Comparison of ENCODE assay signal across 9 cellular contexts in the genomic region with DNA sequence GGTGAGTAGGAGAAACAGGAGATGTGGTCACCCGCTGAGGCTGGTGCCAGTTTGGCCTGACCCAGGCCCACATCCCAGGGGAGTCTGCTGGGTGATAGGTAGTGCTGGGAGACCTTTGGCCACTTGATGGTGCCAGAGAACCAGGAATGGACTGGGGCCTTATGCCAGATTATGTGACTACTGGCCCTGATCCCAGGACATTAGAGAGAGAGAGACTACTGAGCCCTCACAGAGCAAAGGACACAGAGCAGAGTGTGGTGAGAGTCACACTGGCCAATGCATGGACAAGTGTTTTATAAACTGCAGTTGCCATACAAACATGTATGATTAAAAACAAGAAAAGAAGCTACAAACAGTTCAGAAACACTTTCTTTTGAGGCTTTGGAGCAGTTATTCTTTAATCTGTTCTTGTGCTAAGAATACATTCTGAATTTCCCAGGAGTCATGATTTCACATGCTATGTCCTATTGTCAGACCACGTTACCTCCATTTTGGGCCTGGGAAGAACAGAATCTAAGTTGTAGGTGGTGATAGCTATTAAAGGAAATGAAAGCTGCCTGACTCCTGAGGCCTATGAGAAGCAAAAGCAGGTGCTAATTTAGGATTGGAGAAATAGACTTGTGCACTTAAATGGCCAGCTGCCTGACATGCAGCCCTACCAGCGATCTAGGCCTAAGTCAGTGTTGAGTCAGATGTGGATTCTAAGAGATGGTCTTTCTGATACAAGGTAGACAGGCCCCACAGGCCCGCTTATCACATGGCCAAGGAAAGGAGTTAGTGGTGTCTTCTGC. TPM values are rescaled to one million over a fixed set of nuclear protein-coding genes. Genes with fewer than 3 reads are reported as not detected.
DNase-seq lines count a peak whose midpoint lies in the region; ATAC-seq lines count a peak whose summit lies in the region.
"Had no signal": no experiment of that assay in that cellular context is flagged by ENCODE, and none has a peak within 500 bp of the region (broad histone marks: within the 10 kb centered on the region; RNA-seq: fewer than 3 reads in every experiment).

No MANE protein-coding gene starts in this region.

- H3K27ac ChIP-seq in effector memory CD4-positive, alpha-beta T cell (ENCODE audit: insufficient read depth, low read length, poor library complexity, severe bottlenecking): no peak overlapping the region
- H3K27ac ChIP-seq: epithelial cell of prostate had no signal

- no peak overlapping the region for H3K4me3 Mint-ChIP-seq in activated naive CD8-positive, alpha-beta T cell treated with anti-CD3 and anti-CD28 coated beads, Interleukin-2, amount 50 U/mL, for 24 hours

- H3K27me3 ChIP-seq in effector memory CD4-positive, alpha-beta T cell (replicated peaks; ENCODE audit: control insufficient read depth, insufficient read depth, low read length, poor library complexity, severe bottlenecking): no peaks in the 10 kb centered on the region

- peaks cover 2% of the 10 kb centered on the region for H3K36me3 Mint-ChIP-seq in activated naive CD8-positive, alpha-beta T cell treated with anti-CD3 and anti-CD28 coated beads, Interleukin-2, amount 50 U/mL, for 24 hours (ENCODE audit: low read depth)

- intact Hi-C loops in cardiac septum (cut with DNase I) (loop anchor here (1.0 to 2.0 kb wide), 3 partner anchors 32 to 146 kb away; partner anchors contain the start of gene TMOD1), posterior vena cava (cut with DNase I) (loop anchor here (5.0 to 10.0 kb wide), 2 partner anchors 143 to 516 kb away; partner anchors contain the start of gene ANP32B (in 1 of the 2))

- DNase-seq in GF-D8 (lab: John Stamatoyannopoulos, UW) (peak; percentile 4), HT-29 (ENCODE audit: low spot score) (peak; percentile 82), OCI-M2 (lab: John Stamatoyannopoulos, UW; ENCODE audit: unreplicated experiment) (peak; percentile 17), cardiac septum (ENCODE audit: low spot score) (peak; percentile 80), posterior vena cava (ENCODE audit: low spot score) (peak; percentile 86)
- DNase-seq in activated naive CD8-positive, alpha-beta T cell treated with anti-CD3 and anti-CD28 coated beads, Interleukin-2, amount 50 U/mL, for 24 hours: peak; percentile 39
- no peak for DNase-seq in effector memory CD4-positive, alpha-beta T cell

- no peaks in the 10 kb centered on the region for H3K4me1 Mint-ChIP-seq in activated naive CD8-positive, alpha-beta T cell treated with anti-CD3 and anti-CD28 coated beads, Interleukin-2, amount 50 U/mL, for 24 hours

- H3K36me3 ChIP-seq in effector memory CD4-positive, alpha-beta T cell (ENCODE audit: control insufficient read depth, insufficient read depth, low read length): peaks cover 18% of the 10 kb centered on the region

- no peaks in the 10 kb centered on the region for H3K9me3 ChIP-seq in effector memory CD4-positive, alpha-beta T cell (ENCODE audit: control insufficient read depth, low read length)

- no peaks in the 10 kb centered on the region for H3K4me1 ChIP-seq in effector memory CD4-positive, alpha-beta T cell (ENCODE audit: control insufficient read depth, insufficient read depth, low read length, poor library complexity, severe bottlenecking)

- no peak overlapping the region for H3K4me3 ChIP-seq in effector memory CD4-positive, alpha-beta T cell (ENCODE audit: insufficient read depth, low read depth, low read length, poor library complexity, severe bottlenecking)

- H3K27me3 Mint-ChIP-seq in activated naive CD8-positive, alpha-beta T cell treated with anti-CD3 and anti-CD28 coated beads, Interleukin-2, amount 50 U/mL, for 24 hours: no peaks in the 10 kb centered on the region

- peak; percentile 86 for ATAC-seq in GM21529 (IDR thresholded peaks at IDR 0.05; ENCODE audit: unreplicated experiment)
- peak; percentile 69 for ATAC-seq in activated naive CD8-positive, alpha-beta T cell treated with anti-CD3 and anti-CD28 coated beads, Interleukin-2, amount 50 U/mL, for 24 hours

- no peaks in the 10 kb centered on the region for H3K9me3 Mint-ChIP-seq in activated naive CD8-positive, alpha-beta T cell treated with anti-CD3 and anti-CD28 coated beads, Interleukin-2, amount 50 U/mL, for 24 hours

- H3K27ac Mint-ChIP-seq in activated naive CD8-positive, alpha-beta T cell treated with anti-CD3 and anti-CD28 coated beads, Interleukin-2, amount 50 U/mL, for 24 hours: no peak overlapping the region

RNA-seq across cellular contexts. Expression of gene TMOD1, which starts 32.6 kb away (rescaled TPM):
- not detected in 2 replicates for total RNA-seq in HT-29 (2014; rRNA removed; shearing (Covaris generic))
- total RNA-seq in cardiac septum (151 TPM), posterior vena cava (10 to 100 TPM; 57.8 to 72.1 TPM)

RNA-seq across cellular contexts. Expression of gene TDRD7, which starts 57.0 kb away (rescaled TPM):
- 7.3 and 8.7 TPM in 2 replicates for total RNA-seq in HT-29 (2014; rRNA removed; shearing (Covaris generic))
- total RNA-seq in cardiac septum: 8.8 TPM
- total RNA-seq in posterior vena cava: 10 to 100 TPM; 12.0 to 17.0 TPM

Comparison
In these comparisons a context has a peak if more than half of its experiments do, and no peak if none do; other contexts are left out.
1. DNase-seq: peak in GF-D8 (single experiment), HT-29 (single experiment), OCI-M2 (single experiment), activated naive CD8-positive, alpha-beta T cell treated with anti-CD3 and anti-CD28 coated beads, Interleukin-2, amount 50 U/mL, for 24 hours (single experiment), cardiac septum (single experiment) and posterior vena cava (single experiment); none in effector memory CD4-positive, alpha-beta T cell (0 of 3).
2. RNA of gene TMOD1, which starts 32.6 kb away (total RNA-seq): 151 TPM in cardiac septum (single experiment) and 57.8 to 72.1 TPM in posterior vena cava; not detected in HT-29; every median in the first group is over 10 times any median in the second.